Comparison of ENCODE assay signal across 27 cellular contexts in the genomic region with DNA sequence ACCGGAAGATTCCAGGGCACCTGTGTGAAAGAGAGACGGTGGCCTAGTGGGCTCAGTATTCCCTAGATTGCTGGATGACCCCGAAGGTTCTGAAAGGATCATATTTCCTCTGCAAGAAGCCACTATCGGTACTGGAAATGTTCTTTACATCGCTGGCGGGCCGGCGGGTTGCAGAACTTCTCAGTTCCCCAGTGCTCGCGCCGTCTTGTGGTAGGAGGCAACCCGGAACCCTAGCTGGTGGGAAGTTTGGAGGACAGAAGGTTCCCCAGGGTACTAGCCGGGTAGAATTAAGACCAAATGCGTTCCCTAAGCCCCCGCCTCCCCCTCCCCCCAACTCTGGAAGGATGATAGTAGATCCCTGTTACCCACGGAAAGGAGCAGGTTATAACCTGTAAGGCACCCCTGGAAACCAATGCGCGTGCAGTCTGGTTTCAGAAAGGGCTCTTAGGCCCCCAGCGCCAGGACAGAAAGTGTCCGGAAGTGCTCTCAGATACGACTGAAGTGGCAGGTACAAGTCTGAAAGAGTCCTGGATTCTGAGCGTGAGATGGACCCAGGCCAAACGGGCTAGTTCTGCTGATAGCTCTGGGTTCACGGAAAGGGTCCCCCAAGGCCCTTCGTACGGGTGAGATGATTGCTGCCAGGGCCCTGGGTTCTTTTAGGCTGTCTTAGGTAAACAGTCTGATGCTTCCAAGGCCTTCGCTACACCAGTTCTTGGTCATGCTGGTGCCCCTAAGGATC.
"Had no signal": no experiment of that assay in that cellular context is flagged by ENCODE, and none has a peak within 500 bp of the region (broad histone marks: within the 10 kb centered on the region; RNA-seq: fewer than 3 reads in every experiment).

No MANE protein-coding gene starts in this region.

- H3K27me3 ChIP-seq: MG63, SJSA1 had no signal

- H3K4me1 ChIP-seq: SJSA1 had no signal

- DNase-seq: Kasumi-1, KG1, MG63, NCI-H1048, NCI-H1092 treated with DMSO at 0.1 percent for 48 hours, NCI-H1105 treated with DMSO at 0.1 percent for 48 hours, NCI-H1417, NCI-H1436, NCI-H1694 treated with DMSO at 0.1 percent for 48 hours, NCI-H187 treated with DMSO at 0.1 percent for 48 hours, NCI-H2029, NCI-H2081, NCI-H2171 treated with DMSO at 0.1 percent for 48 hours, NCI-H226, NCI-H446 treated with DMSO at 0.1 percent for 48 hours, NCI-H510A, NCI-H69, NCI-H748 treated with DMSO at 0.1 percent for 48 hours, NCI-H82, PC-9, Right ventricle myocardium superior, SK-N-SH, SW 1271 had no signal

- H3K36me3 ChIP-seq: MG63, SJSA1 had no signal

- H3K9me3 ChIP-seq: MG63, SJSA1, SK-N-SH had no signal

- H3K27ac ChIP-seq: PC-9, RWPE1, SJSA1 had no signal

- ATAC-seq: K562, Panc1 had no signal

- H3K4me3 ChIP-seq: K562, MG63, PC-9, SJSA1 had no signal
